18 cellular contexts compared by ENCODE assay signal in genomic region chr21:35006771-35007170, GRCh38. TPM values are rescaled to one million over a fixed set of nuclear protein-coding genes. Genes with fewer than 3 reads are reported as not detected.
A peak's percentile ranks its signal among the peaks of the same experiment; 100 is the strongest.
DNase-seq lines count a peak whose midpoint lies in the region; ATAC-seq and TF ChIP-seq lines count a peak whose summit lies in the region.
"Had no signal": no experiment of that assay in that cellular context is flagged by ENCODE, and none has a peak within 500 bp of the region (broad histone marks: within the 10 kb centered on the region; RNA-seq: fewer than 3 reads in every experiment).

No MANE protein-coding gene starts in this region.

- H3K36me3 ChIP-seq in CD8-positive, alpha-beta T cell (ENCODE audit: insufficient read depth, low read length), result no peaks in the 10 kb centered on the region
- H3K36me3 ChIP-seq in trophoblast cell (ENCODE audit: control insufficient read depth in 1 of 2, insufficient read depth in 2 of 2, low read length in 2 of 2), result no peaks in the 10 kb centered on the region

- H3K4me2 ChIP-seq in trophoblast cell (ENCODE audit: low read length), result no peak overlapping the region
- H3K4me2 ChIP-seq: GM23338 had no signal

- intact Hi-C loops in activated CD8-positive, alpha-beta T cell treated with anti-CD3 and anti-CD28 coated beads for 36 hours (cut with micrococcal nuclease), result no loop called here
- intact Hi-C loops in CD8-positive, alpha-beta T cell (cut with DNase I, micrococcal nuclease), result loop anchor here in 1 of 2 experiments (1.0 kb wide), 1 partner anchor 19 kb away; no protein-coding TSS in a partner anchor

- H3K9me3 ChIP-seq in CD8-positive, alpha-beta T cell (ENCODE audit: low read length), result no peaks in the 10 kb centered on the region
- H3K9me3 ChIP-seq in trophoblast cell (ENCODE audit: insufficient read depth, low read depth, low read length), result no peaks in the 10 kb centered on the region

- H2AFZ ChIP-seq in trophoblast cell (ENCODE audit: insufficient read depth, low read length, poor library complexity), result no peak overlapping the region
- H2AFZ ChIP-seq: GM23338 had no signal

- H3K4me3 Mint-ChIP-seq in activated CD8-positive, alpha-beta T cell treated with anti-CD3 and anti-CD28 coated beads for 36 hours, result no peak overlapping the region
- no peak overlapping the region for H3K4me3 Mint-ChIP-seq in activated CD8-positive, alpha-beta T cell treated with anti-CD3 and anti-CD28 coated beads, Interleukin-2, amount 10 ng/mL, durations not matched to agents 7 days and 5 days
- H3K4me3 Mint-ChIP-seq in CD8-positive, alpha-beta T cell, result no peak overlapping the region
- H3K4me3 Mint-ChIP-seq in activated naive CD8-positive, alpha-beta T cell treated with anti-CD3 and anti-CD28 coated beads, Interleukin-2, amount 50 U/mL, for 24 hours, result no peak overlapping the region
- H3K4me3 Mint-ChIP-seq: CD14-positive monocyte, GM23338, HFFc6 had no signal

- no peaks in the 10 kb centered on the region for H3K9me3 Mint-ChIP-seq in activated CD8-positive, alpha-beta T cell treated with anti-CD3 and anti-CD28 coated beads for 36 hours
- no peaks in the 10 kb centered on the region for H3K9me3 Mint-ChIP-seq in activated CD8-positive, alpha-beta T cell treated with anti-CD3 and anti-CD28 coated beads, Interleukin-2, amount 10 ng/mL, durations not matched to agents 7 days and 5 days (ENCODE audit: insufficient read depth)
- H3K9me3 Mint-ChIP-seq in CD8-positive, alpha-beta T cell, result no peaks in the 10 kb centered on the region
- no peaks in the 10 kb centered on the region for H3K9me3 Mint-ChIP-seq in activated naive CD8-positive, alpha-beta T cell treated with anti-CD3 and anti-CD28 coated beads, Interleukin-2, amount 50 U/mL, for 24 hours
- H3K9me3 Mint-ChIP-seq: CD14-positive monocyte, GM23338, HFFc6 had no signal

- no peaks in the 10 kb centered on the region for H3K27me3 Mint-ChIP-seq in activated CD8-positive, alpha-beta T cell treated with anti-CD3 and anti-CD28 coated beads for 36 hours
- peaks cover 9% of the 10 kb centered on the region for H3K27me3 Mint-ChIP-seq in activated CD8-positive, alpha-beta T cell treated with anti-CD3 and anti-CD28 coated beads, Interleukin-2, amount 10 ng/mL, durations not matched to agents 7 days and 5 days (ENCODE audit: low read depth)
- H3K27me3 Mint-ChIP-seq in CD8-positive, alpha-beta T cell (ENCODE audit: low read depth), result no peaks in the 10 kb centered on the region
- H3K27me3 Mint-ChIP-seq in activated naive CD8-positive, alpha-beta T cell treated with anti-CD3 and anti-CD28 coated beads, Interleukin-2, amount 50 U/mL, for 24 hours, result no peaks in the 10 kb centered on the region

- no peak overlapping the region for H3K23ac ChIP-seq in trophoblast cell (ENCODE audit: low read length)

- no peak overlapping the region for H3K4ac ChIP-seq in trophoblast cell (ENCODE audit: low read depth, low read length)

- CTCF ChIA-PET in activated CD8-positive, alpha-beta T cell treated with anti-CD3 and anti-CD28 coated beads for 36 hours (lab: Charles Lee), result interaction anchor here (1.9 kb wide), 1 partner anchor 9 kb away, joined by 6 read pairs; no protein-coding TSS in a partner anchor
- CTCF ChIA-PET in activated CD8-positive, alpha-beta T cell treated with anti-CD3 and anti-CD28 coated beads, Interleukin-2, amount 10 ng/mL, durations not matched to agents 7 days and 5 days (lab: Charles Lee), result no interaction called here
- CTCF ChIA-PET in CD8-positive, alpha-beta T cell (lab: Charles Lee), result no interaction called here

- H3K18ac ChIP-seq in trophoblast cell (ENCODE audit: low read length), result no peak overlapping the region

- peaks cover 90% of the 10 kb centered on the region for H3K4me1 Mint-ChIP-seq in activated CD8-positive, alpha-beta T cell treated with anti-CD3 and anti-CD28 coated beads for 36 hours (ENCODE audit: low read depth)
- H3K4me1 Mint-ChIP-seq in activated CD8-positive, alpha-beta T cell treated with anti-CD3 and anti-CD28 coated beads, Interleukin-2, amount 10 ng/mL, durations not matched to agents 7 days and 5 days (ENCODE audit: low read depth), result peaks cover 25% of the 10 kb centered on the region
- peaks cover 95% of the 10 kb centered on the region for H3K4me1 Mint-ChIP-seq in CD8-positive, alpha-beta T cell (ENCODE audit: low read depth)
- peaks cover 82% of the 10 kb centered on the region for H3K4me1 Mint-ChIP-seq in activated naive CD8-positive, alpha-beta T cell treated with anti-CD3 and anti-CD28 coated beads, Interleukin-2, amount 50 U/mL, for 24 hours
- H3K4me1 Mint-ChIP-seq: GM23338 had no signal

- no peak overlapping the region for H4K91ac ChIP-seq in trophoblast cell (ENCODE audit: low read depth, low read length)

- POLR2A ChIA-PET in activated CD8-positive, alpha-beta T cell treated with anti-CD3 and anti-CD28 coated beads for 36 hours (lab: Charles Lee), result interaction anchor here (0.7 to 1.6 kb wide), 4 partner anchors 13 to 119 kb away, joined by 3 to 5 read pairs (median 4); no protein-coding TSS in a partner anchor
- POLR2A ChIA-PET in activated CD8-positive, alpha-beta T cell treated with anti-CD3 and anti-CD28 coated beads, Interleukin-2, amount 10 ng/mL, durations not matched to agents 7 days and 5 days (lab: Charles Lee), result no interaction called here
- POLR2A ChIA-PET in CD8-positive, alpha-beta T cell (lab: Charles Lee), result interaction anchor here (0.6 to 1.6 kb wide), 3 partner anchors 20 to 341 kb away, joined by 3 to 7 read pairs (median 3); no protein-coding TSS in a partner anchor

- no peak overlapping the region for H2BK5ac ChIP-seq in trophoblast cell (ENCODE audit: low read depth, low read length, poor library complexity)

- H3K36me3 Mint-ChIP-seq in activated CD8-positive, alpha-beta T cell treated with anti-CD3 and anti-CD28 coated beads for 36 hours (ENCODE audit: low read depth), result peaks cover 2% of the 10 kb centered on the region
- H3K36me3 Mint-ChIP-seq in activated CD8-positive, alpha-beta T cell treated with anti-CD3 and anti-CD28 coated beads, Interleukin-2, amount 10 ng/mL, durations not matched to agents 7 days and 5 days (ENCODE audit: low read depth), result no peaks in the 10 kb centered on the region
- peaks cover 47% of the 10 kb centered on the region for H3K36me3 Mint-ChIP-seq in CD8-positive, alpha-beta T cell
- peaks cover 5% of the 10 kb centered on the region for H3K36me3 Mint-ChIP-seq in activated naive CD8-positive, alpha-beta T cell treated with anti-CD3 and anti-CD28 coated beads, Interleukin-2, amount 50 U/mL, for 24 hours (ENCODE audit: low read depth)

- no peak overlapping the region for H4K8ac ChIP-seq in trophoblast cell (ENCODE audit: low read depth, low read length)

- H3K27ac ChIP-seq in CD8-positive, alpha-beta T cell (ENCODE audit: low read depth, low read length), result no peak overlapping the region
- H3K27ac ChIP-seq in trophoblast cell (ENCODE audit: low read depth, low read length), result no peak overlapping the region

- H3K4me1 ChIP-seq in CD8-positive, alpha-beta T cell (ENCODE audit: insufficient read depth, low read length), result peaks cover 62% of the 10 kb centered on the region
- no peaks in the 10 kb centered on the region for H3K4me1 ChIP-seq in trophoblast cell (ENCODE audit: control insufficient read depth in 1 of 2, insufficient read depth in 2 of 2, low read length in 2 of 2)

- no peak for TF ChIP-seq CTCF in activated CD8-positive, alpha-beta T cell treated with anti-CD3 and anti-CD28 coated beads for 36 hours (IDR thresholded peaks at IDR 0.05)
- TF ChIP-seq CTCF in CD8-positive, alpha-beta T cell (IDR thresholded peaks at IDR 0.05), result no peak
- no peak for TF ChIP-seq CTCF in GM10266 (IDR thresholded peaks at IDR 0.05; ENCODE audit: control insufficient read depth, insufficient read depth, low read depth, missing control alignments)

- H3K4me3 ChIP-seq in CD8-positive, alpha-beta T cell (ENCODE audit: low read depth, low read length), result no peak overlapping the region
- H3K4me3 ChIP-seq in trophoblast cell (ENCODE audit: low read depth, low read length), result no peak overlapping the region
- H3K4me3 ChIP-seq: GM23338, K562 had no signal

- no CpG with 5 or more reads among the region's 3 CpGs for WGBS in trophoblast cell (ENCODE audit: extremely low coverage, insufficient coverage, insufficient read length)

- ATAC-seq in activated CD8-positive, alpha-beta T cell treated with anti-CD3 and anti-CD28 coated beads for 36 hours, result peak; percentile 25
- no peak for ATAC-seq in activated CD8-positive, alpha-beta T cell treated with anti-CD3 and anti-CD28 coated beads, Interleukin-2, amount 10 ng/mL, durations not matched to agents 7 days and 5 days
- no peak for ATAC-seq in CD8-positive, alpha-beta T cell
- peak; percentile 56 for ATAC-seq in activated naive CD8-positive, alpha-beta T cell treated with anti-CD3 and anti-CD28 coated beads, Interleukin-2, amount 50 U/mL, for 24 hours
- ATAC-seq: GM23338, K562 had no signal

- H2BK120ac ChIP-seq in trophoblast cell (ENCODE audit: insufficient read depth, low read length, poor library complexity), result peak overlapping the region; percentile 30

- no peaks in the 10 kb centered on the region for H3K79me2 ChIP-seq in trophoblast cell (ENCODE audit: control insufficient read depth, insufficient read depth, low read length, poor library complexity)

- H3K79me1 ChIP-seq in trophoblast cell (ENCODE audit: low read length), result no peaks in the 10 kb centered on the region

- no peak overlapping the region for H2BK12ac ChIP-seq in trophoblast cell (ENCODE audit: low read length)

- no peak overlapping the region for H3K14ac ChIP-seq in trophoblast cell (ENCODE audit: low read length)

- no peak overlapping the region for H3K27ac Mint-ChIP-seq in activated CD8-positive, alpha-beta T cell treated with anti-CD3 and anti-CD28 coated beads for 36 hours
- H3K27ac Mint-ChIP-seq in activated CD8-positive, alpha-beta T cell treated with anti-CD3 and anti-CD28 coated beads, Interleukin-2, amount 10 ng/mL, durations not matched to agents 7 days and 5 days, result no peak overlapping the region
- peak overlapping the region; percentile 50 for H3K27ac Mint-ChIP-seq in CD8-positive, alpha-beta T cell
- H3K27ac Mint-ChIP-seq in activated naive CD8-positive, alpha-beta T cell treated with anti-CD3 and anti-CD28 coated beads, Interleukin-2, amount 50 U/mL, for 24 hours, result no peak overlapping the region
- H3K27ac Mint-ChIP-seq: GM23338, HFFc6 had no signal

- no peak overlapping the region for H2AK5ac ChIP-seq in trophoblast cell (ENCODE audit: low read length)

- H4K12ac ChIP-seq in trophoblast cell (ENCODE audit: low read depth, low read length), result no peak overlapping the region

- H3K27me3 ChIP-seq in CD8-positive, alpha-beta T cell (ENCODE audit: insufficient read depth, low read length), result no peaks in the 10 kb centered on the region
- no peaks in the 10 kb centered on the region for H3K27me3 ChIP-seq in trophoblast cell (ENCODE audit: insufficient read depth, low read length)

- no peak for DNase-seq in activated CD8-positive, alpha-beta T cell treated with anti-CD3 and anti-CD28 coated beads for 36 hours
- no peak for DNase-seq in activated CD8-positive, alpha-beta T cell treated with anti-CD3 and anti-CD28 coated beads, Interleukin-2, amount 10 ng/mL, durations not matched to agents 7 days and 5 days
- no peak for DNase-seq in CD8-positive, alpha-beta T cell
- DNase-seq in activated naive CD8-positive, alpha-beta T cell treated with anti-CD3 and anti-CD28 coated beads, Interleukin-2, amount 50 U/mL, for 24 hours, result no peak
- no peak for DNase-seq in trophoblast cell
- no peak for DNase-seq in NCI-H146 (lab: John Stamatoyannopoulos, UW)
- no peak for DNase-seq in iPS-NIHi11 (ENCODE audit: low spot score)
- DNase-seq in GM10266 (ENCODE audit: extremely low spot score), result no peak
- DNase-seq: DMS79 treated with DMSO at 0.1 percent for 48 hours, GDM1, HFFc6, NCI-H1092 treated with DMSO at 0.1 percent for 48 hours, NCI-H1930, NCI-H2171, NCI-H774 had no signal

- H3K9ac ChIP-seq in trophoblast cell (ENCODE audit: low read length), result no peak overlapping the region

RNA-seq across cellular contexts. Expression of gene RUNX1, which starts 42.3 kb away (rescaled TPM):
- 10 to 100 TPM; 18.7 to 19.0 TPM for total RNA-seq in activated CD8-positive, alpha-beta T cell treated with anti-CD3 and anti-CD28 coated beads for 36 hours
- total RNA-seq in activated CD8-positive, alpha-beta T cell treated with anti-CD3 and anti-CD28 coated beads, Interleukin-2, amount 10 ng/mL, durations not matched to agents 7 days and 5 days, result 10 to 100 TPM; 10.4 to 10.6 TPM
- total RNA-seq in CD8-positive, alpha-beta T cell, result 10 to 100 TPM; 39.3 to 43.1 TPM
- 64.0 and 64.4 TPM in 2 replicates for polyA plus RNA-seq in trophoblast cell (2013)

Comparison
In these comparisons a context has a peak if more than half of its experiments do, and no peak if none do; other contexts are left out.
1. ATAC-seq: peak in activated CD8-positive, alpha-beta T cell treated with anti-CD3 and anti-CD28 coated beads for 36 hours (single experiment) and activated naive CD8-positive, alpha-beta T cell treated with anti-CD3 and anti-CD28 coated beads, Interleukin-2, amount 50 U/mL, for 24 hours (single experiment); none in activated CD8-positive, alpha-beta T cell treated with anti-CD3 and anti-CD28 coated beads, Interleukin-2, amount 10 ng/mL, durations not matched to agents 7 days and 5 days (single experiment) and CD8-positive, alpha-beta T cell (single experiment).